ENCODE assay signal across 8 cellular contexts in the genomic region with DNA sequence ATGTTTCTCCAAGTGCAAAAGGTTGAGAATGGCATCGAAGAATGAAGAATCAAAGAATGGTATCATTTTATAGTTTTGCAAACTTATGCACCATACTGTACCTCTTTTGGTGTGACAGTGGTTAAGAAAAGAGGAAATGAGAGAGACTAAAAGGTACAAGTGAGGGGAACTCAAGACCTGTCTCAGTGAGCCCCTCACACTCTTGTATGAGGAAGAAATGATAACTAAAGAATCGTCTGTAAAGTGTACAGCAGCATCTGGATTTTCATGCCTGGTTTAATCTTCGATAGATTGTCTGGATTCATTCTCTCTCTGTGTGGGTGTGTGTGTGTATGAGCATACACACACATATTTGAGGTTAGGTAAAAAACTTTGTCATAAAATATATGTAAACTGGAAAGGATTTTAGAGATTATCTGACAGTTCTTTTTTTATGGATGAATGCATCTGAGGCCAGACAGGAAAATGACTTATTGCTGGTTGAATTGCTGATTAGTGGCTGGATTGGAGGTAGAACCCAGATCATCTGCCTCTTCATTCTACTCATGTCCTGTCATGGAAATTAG.
DNase-seq lines count a peak whose midpoint lies in the region; ATAC-seq lines count a peak whose summit lies in the region.

No MANE protein-coding gene starts in this region.

- DNase-seq in NOMO-1 treated with DMSO at 0.1 percent for 48 hours (lab: John Stamatoyannopoulos, UW; ENCODE audit: unreplicated experiment), result peak; percentile 74
- DNase-seq in kidney glomerular epithelial cell (lab: John Stamatoyannopoulos, UW), result peak; percentile 72
- DNase-seq in AML-193 (lab: John Stamatoyannopoulos, UW), result no peak
- DNase-seq in HPDE6-E6E7 (ENCODE audit: extremely low spot score), result no peak
- no peak for DNase-seq in 8988T

- peak; percentile 69 for ATAC-seq in GM18907 (IDR thresholded peaks at IDR 0.05; ENCODE audit: unreplicated experiment)
- ATAC-seq in HG02642 (IDR thresholded peaks at IDR 0.05; ENCODE audit: poor library complexity, unreplicated experiment), result peak; percentile 58
- ATAC-seq in activated CD4-positive, CD25-positive, alpha-beta regulatory T cell treated with anti-CD3 and anti-CD28 coated beads, Interleukin-2, amount 50 U/mL, for 24 hours, result no peak

Comparison
In these comparisons a context has a peak if more than half of its experiments do, and no peak if none do; other contexts are left out.
1. ATAC-seq: peak in GM18907 (single experiment) and HG02642 (single experiment); none in activated CD4-positive, CD25-positive, alpha-beta regulatory T cell treated with anti-CD3 and anti-CD28 coated beads, Interleukin-2, amount 50 U/mL, for 24 hours (0 of 2).
2. DNase-seq: peak in NOMO-1 treated with DMSO at 0.1 percent for 48 hours (single experiment) and kidney glomerular epithelial cell (single experiment); none in AML-193 (0 of 2), HPDE6-E6E7 (single experiment) and 8988T (single experiment).